Comparison of ENCODE assay signal across 10 cellular contexts in genomic region chr2:101112772-101113157, GRCh38. TPM values are rescaled to one million over a fixed set of nuclear protein-coding genes. Genes with fewer than 3 reads are reported as not detected.
DNase-seq lines count a peak whose midpoint lies in the region; ATAC-seq and TF ChIP-seq lines count a peak whose summit lies in the region.
"Had no signal": no experiment of that assay in that cellular context is flagged by ENCODE, and none has a peak within 500 bp of the region (broad histone marks: within the 10 kb centered on the region; RNA-seq: fewer than 3 reads in every experiment).

No MANE protein-coding gene starts in this region.

- H3K4me3 Mint-ChIP-seq in dendritic cell treated with granulocyte-macrophage colony-stimulating factor and Interleukin-4, amounts not matched to agents 40 ng/mL and 50 ng/mL, for 4 days: no peak overlapping the region
- no peak overlapping the region for H3K4me3 Mint-ChIP-seq in osteocyte (ENCODE audit: unreplicated experiment)
- no peak overlapping the region for H3K4me3 Mint-ChIP-seq in activated naive CD8-positive, alpha-beta T cell treated with anti-CD3 and anti-CD28 coated beads, Interleukin-2, amount 50 U/mL, for 24 hours
- H3K4me3 Mint-ChIP-seq: CD8-positive, alpha-beta memory T cell had no signal

- no peaks in the 10 kb centered on the region for H3K9me3 Mint-ChIP-seq in dendritic cell treated with granulocyte-macrophage colony-stimulating factor and Interleukin-4, amounts not matched to agents 40 ng/mL and 50 ng/mL, for 4 days
- no peaks in the 10 kb centered on the region for H3K9me3 Mint-ChIP-seq in osteocyte (ENCODE audit: unreplicated experiment)
- no peaks in the 10 kb centered on the region for H3K9me3 Mint-ChIP-seq in activated naive CD8-positive, alpha-beta T cell treated with anti-CD3 and anti-CD28 coated beads, Interleukin-2, amount 50 U/mL, for 24 hours
- H3K9me3 Mint-ChIP-seq: CD8-positive, alpha-beta memory T cell had no signal

- intact Hi-C loops in dendritic cell treated with granulocyte-macrophage colony-stimulating factor and Interleukin-4, amounts not matched to agents 40 ng/mL and 50 ng/mL, for 4 days (cut with micrococcal nuclease): loop anchor here (1.0 to 10.0 kb wide), 2 partner anchors 13 to 98 kb away; no protein-coding TSS in a partner anchor

- no peaks in the 10 kb centered on the region for H3K36me3 Mint-ChIP-seq in dendritic cell treated with granulocyte-macrophage colony-stimulating factor and Interleukin-4, amounts not matched to agents 40 ng/mL and 50 ng/mL, for 4 days (ENCODE audit: low read depth)
- H3K36me3 Mint-ChIP-seq in osteocyte (ENCODE audit: unreplicated experiment): peaks cover 2% of the 10 kb centered on the region
- no peaks in the 10 kb centered on the region for H3K36me3 Mint-ChIP-seq in activated naive CD8-positive, alpha-beta T cell treated with anti-CD3 and anti-CD28 coated beads, Interleukin-2, amount 50 U/mL, for 24 hours (ENCODE audit: low read depth)
- H3K36me3 Mint-ChIP-seq: CD8-positive, alpha-beta memory T cell had no signal

- peak overlapping the region; percentile 60 for H3K27ac Mint-ChIP-seq in dendritic cell treated with granulocyte-macrophage colony-stimulating factor and Interleukin-4, amounts not matched to agents 40 ng/mL and 50 ng/mL, for 4 days
- H3K27ac Mint-ChIP-seq in osteocyte (ENCODE audit: unreplicated experiment): peak overlapping the region; percentile 57
- no peak overlapping the region for H3K27ac Mint-ChIP-seq in activated naive CD8-positive, alpha-beta T cell treated with anti-CD3 and anti-CD28 coated beads, Interleukin-2, amount 50 U/mL, for 24 hours
- H3K27ac Mint-ChIP-seq: CD8-positive, alpha-beta memory T cell had no signal

- H3K4me1 Mint-ChIP-seq in dendritic cell treated with granulocyte-macrophage colony-stimulating factor and Interleukin-4, amounts not matched to agents 40 ng/mL and 50 ng/mL, for 4 days (ENCODE audit: low read depth): peaks cover 46% of the 10 kb centered on the region
- H3K4me1 Mint-ChIP-seq in osteocyte (ENCODE audit: unreplicated experiment): peaks cover 61% of the 10 kb centered on the region
- H3K4me1 Mint-ChIP-seq in activated naive CD8-positive, alpha-beta T cell treated with anti-CD3 and anti-CD28 coated beads, Interleukin-2, amount 50 U/mL, for 24 hours: no peaks in the 10 kb centered on the region
- H3K4me1 Mint-ChIP-seq: CD8-positive, alpha-beta memory T cell had no signal

- TF ChIP-seq CTCF in osteocyte (IDR thresholded peaks at IDR 0.05): no peak

- peak; percentile 33 for DNase-seq in DMS79 (lab: John Stamatoyannopoulos, UW)
- DNase-seq in NCI-H748 (lab: John Stamatoyannopoulos, UW; ENCODE audit: unreplicated experiment): peak; percentile 12
- DNase-seq in osteocyte (ENCODE audit: extremely low spot score, unreplicated experiment): no peak
- no peak for DNase-seq in AG08396 (ENCODE audit: low spot score)
- DNase-seq in activated naive CD8-positive, alpha-beta T cell treated with anti-CD3 and anti-CD28 coated beads, Interleukin-2, amount 50 U/mL, for 24 hours: no peak
- no peak for DNase-seq in islet precursor cell
- no peak for DNase-seq in activated CD4-positive, CD25-positive, alpha-beta regulatory T cell treated with anti-CD3 and anti-CD28 coated beads, Interleukin-2, amount 50 U/mL, for 72 hours
- DNase-seq: CD8-positive, alpha-beta memory T cell; stimulated activated CD4-positive, alpha-beta T cell treated with anti-CD3 and anti-CD28 coated beads, Interleukin-2, amount 100 ng/mL, for 24 hours had no signal

- ATAC-seq in activated naive CD8-positive, alpha-beta T cell treated with anti-CD3 and anti-CD28 coated beads, Interleukin-2, amount 50 U/mL, for 24 hours: no peak

- H3K27me3 Mint-ChIP-seq in dendritic cell treated with granulocyte-macrophage colony-stimulating factor and Interleukin-4, amounts not matched to agents 40 ng/mL and 50 ng/mL, for 4 days: no peaks in the 10 kb centered on the region
- no peaks in the 10 kb centered on the region for H3K27me3 Mint-ChIP-seq in osteocyte (ENCODE audit: unreplicated experiment)
- H3K27me3 Mint-ChIP-seq in activated naive CD8-positive, alpha-beta T cell treated with anti-CD3 and anti-CD28 coated beads, Interleukin-2, amount 50 U/mL, for 24 hours: no peaks in the 10 kb centered on the region

RNA-seq across cellular contexts. Expression of gene TBC1D8, which starts 38.4 kb away (rescaled TPM):
- total RNA-seq in osteocyte: 15.2 and 16.3 TPM in 2 replicates

Comparison
In these comparisons a context has a peak if more than half of its experiments do, and no peak if none do; other contexts are left out.
1. DNase-seq: peak in DMS79 (single experiment) and NCI-H748 (single experiment); none in osteocyte (single experiment), AG08396 (single experiment), activated naive CD8-positive, alpha-beta T cell treated with anti-CD3 and anti-CD28 coated beads, Interleukin-2, amount 50 U/mL, for 24 hours (single experiment), islet precursor cell (single experiment) and activated CD4-positive, CD25-positive, alpha-beta regulatory T cell treated with anti-CD3 and anti-CD28 coated beads, Interleukin-2, amount 50 U/mL, for 72 hours (single experiment).